Comparison of ENCODE assay signal across 27 cellular contexts in the genomic region with DNA sequence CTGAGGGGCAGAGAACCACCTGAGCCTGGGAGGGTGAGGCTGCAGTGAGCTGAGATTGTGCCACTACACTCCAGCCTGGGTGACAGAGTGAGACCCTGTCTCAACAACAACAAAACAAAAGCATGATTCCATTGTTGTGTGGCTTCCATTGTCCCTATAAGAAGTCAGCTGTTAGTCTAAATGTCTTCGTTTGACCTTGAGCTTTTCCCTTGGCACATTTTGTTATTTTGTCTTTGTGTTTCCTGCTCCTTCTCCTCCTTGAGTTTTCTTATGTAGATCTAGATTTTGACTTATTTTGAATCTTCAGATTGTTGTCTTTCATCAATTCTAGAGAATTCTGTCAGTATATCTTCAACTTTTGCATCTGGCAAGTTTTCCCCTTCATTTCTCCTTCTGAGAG.
"Had no signal": no experiment of that assay in that cellular context is flagged by ENCODE, and none has a peak within 500 bp of the region (broad histone marks: within the 10 kb centered on the region; RNA-seq: fewer than 3 reads in every experiment).

No MANE protein-coding gene starts in this region.

- H3K36me3 ChIP-seq: neural progenitor cell, ovary, stomach, thoracic aorta, thyroid gland, tibial nerve, upper lobe of left lung, vagina had no signal

- DNase-seq: natural killer cell; occipital lobe; ovary; psoas muscle; right cardiac atrium; small intestine; stimulated activated CD4-positive, alpha-beta T cell treated with anti-CD3 and anti-CD28 coated beads, Interleukin-15, amount 100 ng/mL, for 24 hours; stimulated activated CD4-positive, alpha-beta T cell treated with anti-CD3 and anti-CD28 coated beads, Interleukin-2, amount 100 ng/mL, for 24 hours; stimulated activated CD4-positive, alpha-beta T cell treated with anti-CD3 and anti-CD28 coated beads, Interleukin-2, amount 100 ng/mL, for 48 hours; stimulated activated CD4-positive, alpha-beta T cell treated with anti-CD3 and anti-CD28 coated beads, Interleukin-4, amount 100 ng/mL, for 24 hours; stimulated activated naive B cell treated with anti-CD40 and anti-IgM and Interleukin-4, amounts not matched to agents 10 μg/mL and 1 μg/mL and 100 μg/mL, for 72 hours; stimulated activated naive CD4-positive, alpha-beta T cell treated with Interleukin-2 at 50 U/mL for 16 hours; stomach; thyroid gland; trophoblast cell; upper lobe of left lung had no signal

- H3K4me1 Mint-ChIP-seq: natural killer cell; nephron; neural progenitor cell; stimulated activated effector memory CD8-positive, alpha-beta T cell treated with anti-CD3 and anti-CD28 coated beads, Interleukin-12 subunit alpha, Interleukin-12 subunit beta, amount 100 ng/mL, for 72 hours; stimulated activated naive B cell treated with anti-CD40 and anti-IgM and Interleukin-4, amounts not matched to agents 10 μg/mL and 1 μg/mL and 100 μg/mL, for 72 hours had no signal

- FAIRE-seq: small intestine, urothelium cell line had no signal

- H3K27ac ChIP-seq: neural progenitor cell, ovary, parathyroid adenoma, psoas muscle, stomach, thoracic aorta, thyroid gland, tibial nerve, upper lobe of left lung, vagina had no signal

- H3K9me3 ChIP-seq: ovary, thyroid gland had no signal

- ATAC-seq: natural killer cell; psoas muscle; right cardiac atrium; sciatic nerve; stimulated activated effector memory CD8-positive, alpha-beta T cell treated with anti-CD3 and anti-CD28 coated beads, Interleukin-12 subunit alpha, Interleukin-12 subunit beta, amount 100 ng/mL, for 72 hours; stimulated activated naive B cell treated with anti-CD40 and anti-IgM and Interleukin-4, amounts not matched to agents 10 μg/mL and 1 μg/mL and 100 μg/mL, for 72 hours had no signal

- H3K4me2 ChIP-seq: neural progenitor cell had no signal

- H2AFZ ChIP-seq: neural progenitor cell, parathyroid adenoma had no signal

- H3K36me3 Mint-ChIP-seq: neural progenitor cell; stimulated activated effector memory CD8-positive, alpha-beta T cell treated with anti-CD3 and anti-CD28 coated beads, Interleukin-12 subunit alpha, Interleukin-12 subunit beta, amount 100 ng/mL, for 72 hours had no signal

- H3K27ac Mint-ChIP-seq: natural killer cell; nephron; neural progenitor cell; progenitor cell of endocrine pancreas; stimulated activated effector memory CD8-positive, alpha-beta T cell treated with anti-CD3 and anti-CD28 coated beads, Interleukin-12 subunit alpha, Interleukin-12 subunit beta, amount 100 ng/mL, for 72 hours; stimulated activated naive B cell treated with anti-CD40 and anti-IgM and Interleukin-4, amounts not matched to agents 10 μg/mL and 1 μg/mL and 100 μg/mL, for 72 hours; stimulated activated naive CD8-positive, alpha-beta T cell treated with anti-CD3 and anti-CD28 coated beads, Interleukin-15, Interleukin-2, amounts not matched to agents 100 ng/mL and 50 ng/mL, for 24 hours had no signal

- H3K27me3 ChIP-seq: neural progenitor cell, ovary, thyroid gland, tibial nerve, upper lobe of left lung, vagina had no signal

- H3K4me3 Mint-ChIP-seq: natural killer cell; nephron; neural progenitor cell; stimulated activated effector memory CD8-positive, alpha-beta T cell treated with anti-CD3 and anti-CD28 coated beads, Interleukin-12 subunit alpha, Interleukin-12 subunit beta, amount 100 ng/mL, for 72 hours; stimulated activated naive B cell treated with anti-CD40 and anti-IgM and Interleukin-4, amounts not matched to agents 10 μg/mL and 1 μg/mL and 100 μg/mL, for 72 hours; stimulated activated naive CD8-positive, alpha-beta T cell treated with anti-CD3 and anti-CD28 coated beads, Interleukin-15, Interleukin-2, amounts not matched to agents 100 ng/mL and 50 ng/mL, for 24 hours had no signal

- H3K4me3 ChIP-seq: neural progenitor cell, ovary, psoas muscle, stomach, thoracic aorta, thyroid gland, tibial nerve, upper lobe of left lung, vagina had no signal

- H3K9ac ChIP-seq: neural progenitor cell, parathyroid adenoma had no signal

- H3K79me2 ChIP-seq: parathyroid adenoma had no signal

- H3K4me1 ChIP-seq: neural progenitor cell, parathyroid adenoma, psoas muscle, stomach, thyroid gland, tibial nerve, upper lobe of left lung, vagina had no signal
